Comparison of ENCODE assay signal across 23 cellular contexts in genomic region chr19:39192846-39193245, GRCh38. TPM values are rescaled to one million over a fixed set of nuclear protein-coding genes. Genes with fewer than 3 reads are reported as not detected.
DNase-seq lines count a peak whose midpoint lies in the region; ATAC-seq, FAIRE-seq and TF ChIP-seq lines count a peak whose summit lies in the region.
"Had no signal": no experiment of that assay in that cellular context is flagged by ENCODE, and none has a peak within 500 bp of the region (broad histone marks: within the 10 kb centered on the region; RNA-seq: fewer than 3 reads in every experiment).

No MANE protein-coding gene starts in this region.

- POLR2A ChIA-PET in MCF 10A (lab: Yijun Ruan, JAX) (no interaction called here), K562 (lab: Yijun Ruan, JAX) (no interaction called here)

- dilution Hi-C loops in mammary epithelial cell (cut with HindIII; ENCODE audit: low sequenced_read_pairs): no loop called here

- H3K9ac ChIP-seq in mammary epithelial cell (ENCODE audit: insufficient read depth, low read length): no peak overlapping the region
- no peak overlapping the region; a peak in 1 of 4 replicates for H3K9ac ChIP-seq in K562 (ENCODE audit: insufficient read depth in 1 of 2, low read depth in 2 of 2, low read length in 2 of 2)
- H3K9ac ChIP-seq: BLaER1 treated with 17β-estradiol and CSF1 and Interleukin-3, amounts not matched to agents 10 nM and 100 nM had no signal

- no peak overlapping the region for H3K27ac Mint-ChIP-seq in MCF 10A (ENCODE audit: low read depth, unreplicated experiment)
- no peak overlapping the region for H3K27ac Mint-ChIP-seq in stimulated activated naive B cell treated with anti-CD40 and anti-IgM and Interleukin-4, amounts not matched to agents 10 μg/mL and 1 μg/mL and 100 μg/mL, for 72 hours
- H3K27ac Mint-ChIP-seq in Calu3 (ENCODE audit: unreplicated experiment): no peak overlapping the region
- H3K27ac Mint-ChIP-seq: CD8-positive, alpha-beta T cell had no signal

- H3K9me3 ChIP-seq in mammary epithelial cell (replicated peaks; ENCODE audit: insufficient read depth, low read length) (no peaks in the 10 kb centered on the region), K562 (replicated peaks; ENCODE audit: control insufficient read depth, insufficient read depth, low read depth, low read length) (no peaks in the 10 kb centered on the region)
- H3K9me3 ChIP-seq: BLaER1 treated with 17β-estradiol and CSF1 and Interleukin-3, amounts not matched to agents 10 nM and 100 nM; MG63; Peyer's patch had no signal

- BruUV-seq in MCF 10A (replicated peaks; lab: Mats Ljungman, UMichigan) (no TSS peak), mammary epithelial cell (replicated peaks; lab: Mats Ljungman, UMichigan) (no TSS peak), K562 (replicated peaks; lab: Mats Ljungman, UMichigan) (no TSS peak), Calu3 (replicated peaks; lab: Mats Ljungman, UMichigan) (no TSS peak)

- peak; percentile 51 for DNase-seq in MCF 10A (ENCODE audit: unreplicated experiment)
- DNase-seq in mammary epithelial cell: no peak
- DNase-seq in K562 (ENCODE audit: extremely low read depth in 1 of 4, low spot score in 3 of 4): no peak
- peak; percentile 7 for DNase-seq in iris pigment epithelial cell (ENCODE audit: low read depth)
- DNase-seq in stimulated activated naive B cell treated with anti-CD40 and anti-IgM and Interleukin-4, amounts not matched to agents 10 μg/mL and 1 μg/mL and 100 μg/mL, for 72 hours: no peak
- DNase-seq in Calu3: no peak
- DNase-seq in NK-92 (lab: John Stamatoyannopoulos, UW; ENCODE audit: unreplicated experiment): no peak
- DNase-seq in AG08396 (ENCODE audit: low spot score): no peak
- DNase-seq: 8988T; CD8-positive, alpha-beta T cell; H9; MG63; NCI-H1092; NCI-H146; NCI-H2081; NCI-H2171 treated with DMSO at 0.1 percent for 48 hours; NCI-H446 treated with DMSO at 0.1 percent for 48 hours; NK-92 treated with Interleukin-12 subunit alpha and Interleukin-12 subunit beta, amount 100 ng/mL, for 24 hours; Peyer's patch had no signal

- H3K27ac ChIP-seq in mammary epithelial cell (ENCODE audit: insufficient read depth, low read depth, low read length): no peak overlapping the region
- no peak overlapping the region for H3K27ac ChIP-seq in K562 (ENCODE audit: extremely low read depth, low read depth, low read length)
- H3K27ac ChIP-seq: BLaER1 treated with 17β-estradiol and CSF1 and Interleukin-3, amounts not matched to agents 10 nM and 100 nM; Peyer's patch had no signal

- H3K4me1 ChIP-seq in mammary epithelial cell (ENCODE audit: insufficient read depth, low read length) (peaks cover 13% of the 10 kb centered on the region), K562 (replicated peaks in 1 of 2; ENCODE audit: control insufficient read depth in 2 of 2, insufficient read depth in 2 of 2, low read length in 2 of 2) (peaks cover 0 to 20% of the 10 kb centered on the region in 2 experiments; a peak in 3 of 5 replicates)

- H3K36me3 Mint-ChIP-seq in MCF 10A (ENCODE audit: insufficient read depth, unreplicated experiment) (peaks cover 5% of the 10 kb centered on the region), Calu3 (ENCODE audit: insufficient read depth, unreplicated experiment) (peaks cover 15% of the 10 kb centered on the region)
- no peaks in the 10 kb centered on the region for H3K36me3 Mint-ChIP-seq in stimulated activated naive B cell treated with anti-CD40 and anti-IgM and Interleukin-4, amounts not matched to agents 10 μg/mL and 1 μg/mL and 100 μg/mL, for 72 hours
- H3K36me3 Mint-ChIP-seq: CD8-positive, alpha-beta T cell had no signal

- no peak for ATAC-seq in K562
- ATAC-seq in stimulated activated naive B cell treated with anti-CD40 and anti-IgM and Interleukin-4, amounts not matched to agents 10 μg/mL and 1 μg/mL and 100 μg/mL, for 72 hours (replicated peaks): no peak
- ATAC-seq: CD8-positive, alpha-beta T cell; Right ventricle myocardium inferior had no signal

- H3K4me2 ChIP-seq in mammary epithelial cell (ENCODE audit: insufficient read depth, low read depth, low read length) (no peak overlapping the region), K562 (ENCODE audit: insufficient read depth, low read length) (no peak overlapping the region)

- peaks cover 18% of the 10 kb centered on the region for H3K4me1 Mint-ChIP-seq in MCF 10A (ENCODE audit: insufficient read depth, unreplicated experiment)
- H3K4me1 Mint-ChIP-seq in stimulated activated naive B cell treated with anti-CD40 and anti-IgM and Interleukin-4, amounts not matched to agents 10 μg/mL and 1 μg/mL and 100 μg/mL, for 72 hours: peaks cover 8 to 21% of the 10 kb centered on the region in 2 donors
- H3K4me1 Mint-ChIP-seq in Calu3 (ENCODE audit: low read depth, unreplicated experiment): peaks cover 35% of the 10 kb centered on the region

- H3K27me3 Mint-ChIP-seq in MCF 10A (ENCODE audit: insufficient read depth, unreplicated experiment): peaks cover 25% of the 10 kb centered on the region
- H3K27me3 Mint-ChIP-seq in stimulated activated naive B cell treated with anti-CD40 and anti-IgM and Interleukin-4, amounts not matched to agents 10 μg/mL and 1 μg/mL and 100 μg/mL, for 72 hours: peaks cover 41 to 59% of the 10 kb centered on the region in 2 donors
- H3K27me3 Mint-ChIP-seq in Calu3 (ENCODE audit: unreplicated experiment): peaks cover 13% of the 10 kb centered on the region

- H3K36me3 ChIP-seq in mammary epithelial cell (ENCODE audit: insufficient read depth, low read length) (no peaks in the 10 kb centered on the region), K562 (ENCODE audit: control insufficient read depth, insufficient read depth, low read length) (no peaks in the 10 kb centered on the region)
- H3K36me3 ChIP-seq: BLaER1 treated with 17β-estradiol and CSF1 and Interleukin-3, amounts not matched to agents 10 nM and 100 nM; MG63; Peyer's patch had no signal

- no peak for FAIRE-seq in K562 (lab: Jason Lieb, UNC)
- FAIRE-seq: G401.6 had no signal

- H3K4me3 ChIP-seq in mammary epithelial cell (replicated peaks in 1 of 3; ENCODE audit: insufficient read depth in 1 of 3, low read depth in 2 of 3, low read length in 3 of 3) (no peak overlapping the region), K562 (no peak overlapping the region)
- H3K4me3 ChIP-seq: BLaER1 treated with 17β-estradiol and CSF1 and Interleukin-3, amounts not matched to agents 10 nM and 100 nM; MG63; Peyer's patch had no signal

- 47% methylated on average over 2 of the region's 2 CpGs for WGBS in mammary epithelial cell (ENCODE audit: low coverage, missing lambda C conversion rate)
- WGBS in K562 (ENCODE audit: insufficient coverage, low coverage, missing lambda C conversion rate): 23% methylated on average over 2 of the region's 2 CpGs

- H3K27me3 ChIP-seq in mammary epithelial cell (ENCODE audit: insufficient read depth, low read length): peaks cover 6% of the 10 kb centered on the region
- peaks cover 3 to 24% of the 10 kb centered on the region in 2 experiments; a peak in 2 of 5 replicates for H3K27me3 ChIP-seq in K562 (ENCODE audit: control insufficient read depth in 2 of 2, insufficient read depth in 2 of 2, low read length in 2 of 2)

- TF ChIP-seq RAD21 in K562 (CRISPR knock-in tag; conservative IDR thresholded peaks at IDR 0.05 in 1 of 2, IDR thresholded peaks at IDR 0.05 in 1 of 2): no peak

- no peaks in the 10 kb centered on the region for H3K9me3 Mint-ChIP-seq in MCF 10A (ENCODE audit: unreplicated experiment)
- no peaks in the 10 kb centered on the region for H3K9me3 Mint-ChIP-seq in stimulated activated naive B cell treated with anti-CD40 and anti-IgM and Interleukin-4, amounts not matched to agents 10 μg/mL and 1 μg/mL and 100 μg/mL, for 72 hours
- H3K9me3 Mint-ChIP-seq in Calu3 (ENCODE audit: low read depth, unreplicated experiment): no peaks in the 10 kb centered on the region
- H3K9me3 Mint-ChIP-seq: CD8-positive, alpha-beta T cell; H9 had no signal

- H3K4me3 Mint-ChIP-seq in MCF 10A (ENCODE audit: unreplicated experiment): no peak overlapping the region
- no peak overlapping the region for H3K4me3 Mint-ChIP-seq in stimulated activated naive B cell treated with anti-CD40 and anti-IgM and Interleukin-4, amounts not matched to agents 10 μg/mL and 1 μg/mL and 100 μg/mL, for 72 hours
- H3K4me3 Mint-ChIP-seq in Calu3 (ENCODE audit: low read depth, unreplicated experiment): no peak overlapping the region
- H3K4me3 Mint-ChIP-seq: CD8-positive, alpha-beta T cell; H9 had no signal

- TF ChIP-seq POLR2A in K562 (conservative IDR thresholded peaks at IDR 0.05): no peak

- H3K9me1 ChIP-seq in K562 (ENCODE audit: control insufficient read depth, insufficient read depth, low read length): no peaks in the 10 kb centered on the region

- H4K20me1 ChIP-seq in mammary epithelial cell (ENCODE audit: insufficient read depth, low read length) (no peaks in the 10 kb centered on the region), K562 (replicated peaks; ENCODE audit: control insufficient read depth, insufficient read depth, low read length) (peaks cover 4% of the 10 kb centered on the region; the same call in 1 of the 2 replicates)

- TF ChIP-seq CTCF in MCF 10A (IDR thresholded peaks at IDR 0.05; ENCODE audit: unreplicated experiment): no peak
- no peak for TF ChIP-seq CTCF in mammary epithelial cell (conservative IDR thresholded peaks at IDR 0.05 in 1 of 2, IDR thresholded peaks at IDR 0.05 in 1 of 2; ENCODE audit: extremely low read depth in 1 of 2, insufficient read depth in 1 of 2, low read depth in 1 of 2, low read length in 2 of 2)
- no peak for TF ChIP-seq CTCF in K562 (IDR thresholded peaks at IDR 0.05 in 2 of 3, conservative IDR thresholded peaks at IDR 0.05 in 1 of 3; ENCODE audit: insufficient read depth in 2 of 3, low read depth in 1 of 3, low read length in 3 of 3)
- TF ChIP-seq CTCF in Calu3 (IDR thresholded peaks at IDR 0.05; ENCODE audit: unreplicated experiment): no peak

- intact Hi-C loops in MCF 10A (cut with micrococcal nuclease) (loop anchor here (10.0 kb wide), 1 partner anchor 132 kb away; the partner anchor contains the start of gene LRFN1), mammary epithelial cell (cut with micrococcal nuclease) (no loop called here), K562 (cut with micrococcal nuclease) (no loop called here), Calu3 (cut with micrococcal nuclease; ENCODE audit: unreplicated experiment) (loop anchor here (5.0 kb wide), 1 partner anchor 141 kb away; no protein-coding TSS in a partner anchor)

- CTCF ChIA-PET in MCF 10A (lab: Yijun Ruan, JAX): no interaction called here
- CTCF ChIA-PET in mammary epithelial cell (lab: Charles Lee; ENCODE audit: low non-redundant PET): no interaction called here
- CTCF ChIA-PET in K562 (lab: Yijun Ruan, JAX; ENCODE audit: low intra/inter-chr PET ratio): no interaction called here
- CTCF ChIA-PET in Calu3 (lab: Charles Lee): no interaction called here

- in situ Hi-C loops in mammary epithelial cell (cut with MboI; ENCODE audit: low sequenced_read_pairs in 2 of 2): no loop called here
- in situ Hi-C loops in K562 (cut with MboI): loop anchor here (5.0 kb wide), 1 partner anchor 71 kb away; no protein-coding TSS in a partner anchor

- no peak for TF ChIP-seq EP300 in K562 (IDR thresholded peaks at IDR 0.05; ENCODE audit: low read length)

- H3K79me2 ChIP-seq in mammary epithelial cell (ENCODE audit: insufficient read depth, low read length): no peaks in the 10 kb centered on the region
- H3K79me2 ChIP-seq in K562 (ENCODE audit: control insufficient read depth, insufficient read depth, low read length): no peaks in the 10 kb centered on the region

- H2AFZ ChIP-seq in mammary epithelial cell (ENCODE audit: low read depth, low read length): no peak overlapping the region
- H2AFZ ChIP-seq in K562 (ENCODE audit: low read depth, low read length): no peak overlapping the region

RNA-seq across cellular contexts. Expression of gene NCCRP1, which starts 3.9 kb away (rescaled TPM):
- total RNA-seq in MCF 10A (2022): not detected in 2 replicates
- total RNA-seq in mammary epithelial cell: under 1 TPM; 0.31 to 0.50 TPM
- polyA plus RNA-seq in mammary epithelial cell: 0.84 TPM
- polyA minus RNA-seq in mammary epithelial cell: 1.4 TPM
- not detected in 2 replicates for total RNA-seq in K562 (2011; cell fraction: chromatin; rRNA removed; ENCODE audit: low replicate concordance)
- total RNA-seq in K562 (2011; cell fraction: nucleolus; rRNA removed): not detected in 2 replicates
- total RNA-seq in K562 (2011; cell fraction: nucleoplasm; rRNA removed): not detected in 2 replicates
- not detected in 2 replicates for total RNA-seq in K562 (2014; rRNA removed)
- not detected in 2 replicates for total RNA-seq in K562 (2014; rRNA removed; fragmentation: Illumina TruSeq; extraction: Trizol)
- not detected in 2 replicates for total RNA-seq in K562 (2015; rRNA removed; fragmentation: Illumina TruSeq; extraction: Trizol)
- total RNA-seq in K562 (2021): 0.11 TPM in 1 of 2 replicates, not detected in the other
- 0.08 TPM in 1 of 2 replicates, not detected in the other for polyA plus RNA-seq in K562 (2011; rRNA removed)
- 0.06 and 0.07 TPM in 2 replicates for polyA plus RNA-seq in K562 (2011; cell fraction: cytosol; rRNA removed)
- not detected in 2 replicates for polyA plus RNA-seq in K562 (2011; cell fraction: nucleus; rRNA removed)
- polyA plus RNA-seq in K562 (2012): 0.07 TPM in 1 of 2 replicates, not detected in the other
- polyA plus RNA-seq in K562 (2014; fragmentation: Illumina TruSeq; extraction: Trizol): not detected in 2 replicates
- polyA plus RNA-seq in K562 (2014; fragmentation: Nextera tagmentation; extraction: Ambion mirVana): not detected
- polyA plus RNA-seq in K562 (2014; rRNA removed): 0.05 and 0.34 TPM in 2 replicates
- polyA minus RNA-seq in K562 (2011; rRNA and poly(A)+ RNA removed): not detected in 2 replicates
- polyA minus RNA-seq in K562 (2011; cell fraction: cytosol; rRNA and poly(A)+ RNA removed): not detected in 2 replicates
- polyA minus RNA-seq in K562 (2011; cell fraction: nucleus; rRNA and poly(A)+ RNA removed): not detected in 2 replicates
- total RNA-seq in Calu3 (2022): 2.0 and 2.1 TPM in 2 replicates
- total RNA-seq: CD8-positive, alpha-beta T cell; HT-29; Right ventricle myocardium inferior had no signal

RNA-seq across cellular contexts. Expression of gene SYCN, which starts 11.2 kb away (rescaled TPM):
- total RNA-seq in MCF 10A (2022) (not detected in 2 replicates), mammary epithelial cell (not detected), K562 (2014; rRNA removed) (not detected in 2 replicates), K562 (2014; rRNA removed; fragmentation: Illumina TruSeq; extraction: Trizol) (not detected in 2 replicates), K562 (2015; rRNA removed; fragmentation: Illumina TruSeq; extraction: Trizol) (not detected in 2 replicates), K562 (2021) (0.36 TPM in 1 of 2 replicates, not detected in the other), Calu3 (2022) (not detected in 2 replicates)
- polyA plus RNA-seq in mammary epithelial cell (not detected), K562 (2011; rRNA removed) (not detected in 2 replicates), K562 (2014; fragmentation: Illumina TruSeq; extraction: Trizol) (not detected in 2 replicates), K562 (2014; fragmentation: Nextera tagmentation; extraction: Ambion mirVana) (not detected), K562 (2014; rRNA removed) (not detected in 2 replicates)
- not detected for polyA minus RNA-seq in mammary epithelial cell
- total RNA-seq in K562 (2011; cell fraction: chromatin; rRNA removed; ENCODE audit: low replicate concordance): not detected in 2 replicates
- not detected in 2 replicates for total RNA-seq in K562 (2011; cell fraction: nucleolus; rRNA removed)
- not detected in 2 replicates for total RNA-seq in K562 (2011; cell fraction: nucleoplasm; rRNA removed)
- 0.13 TPM in 1 of 2 replicates, not detected in the other for polyA plus RNA-seq in K562 (2011; cell fraction: cytosol; rRNA removed)
- polyA plus RNA-seq in K562 (2011; cell fraction: nucleus; rRNA removed): not detected in 2 replicates
- 0.21 TPM in 1 of 2 replicates, not detected in the other for polyA plus RNA-seq in K562 (2012)
- not detected in 2 replicates for polyA minus RNA-seq in K562 (2011; rRNA and poly(A)+ RNA removed)
- not detected in 2 replicates for polyA minus RNA-seq in K562 (2011; cell fraction: cytosol; rRNA and poly(A)+ RNA removed)
- not detected in 2 replicates for polyA minus RNA-seq in K562 (2011; cell fraction: nucleus; rRNA and poly(A)+ RNA removed)
- total RNA-seq: CD8-positive, alpha-beta T cell; H9; HT-29; Peyer's patch; Right ventricle myocardium inferior had no signal

RNA-seq across cellular contexts. Expression of gene IFNL3, which starts 52.0 kb away (rescaled TPM):
- total RNA-seq in MCF 10A (2022) (not detected in 2 replicates), mammary epithelial cell (not detected), K562 (2014; rRNA removed) (not detected in 2 replicates), K562 (2014; rRNA removed; fragmentation: Illumina TruSeq; extraction: Trizol) (not detected in 2 replicates), K562 (2015; rRNA removed; fragmentation: Illumina TruSeq; extraction: Trizol) (not detected in 2 replicates), K562 (2021) (not detected in 2 replicates), Calu3 (2022) (not detected in 2 replicates)
- polyA plus RNA-seq in mammary epithelial cell (not detected), K562 (2011; rRNA removed) (not detected in 2 replicates), K562 (2014; fragmentation: Illumina TruSeq; extraction: Trizol) (not detected in 2 replicates), K562 (2014; fragmentation: Nextera tagmentation; extraction: Ambion mirVana) (not detected), K562 (2014; rRNA removed) (not detected in 2 replicates)
- polyA minus RNA-seq in mammary epithelial cell: not detected
- not detected in 2 replicates for total RNA-seq in K562 (2011; cell fraction: chromatin; rRNA removed; ENCODE audit: low replicate concordance)
- not detected in 2 replicates for total RNA-seq in K562 (2011; cell fraction: nucleolus; rRNA removed)
- not detected in 2 replicates for total RNA-seq in K562 (2011; cell fraction: nucleoplasm; rRNA removed)
- not detected in 2 replicates for polyA plus RNA-seq in K562 (2011; cell fraction: cytosol; rRNA removed)
- not detected in 2 replicates for polyA plus RNA-seq in K562 (2011; cell fraction: nucleus; rRNA removed)
- not detected in 2 replicates for polyA plus RNA-seq in K562 (2012)
- not detected in 2 replicates for polyA minus RNA-seq in K562 (2011; rRNA and poly(A)+ RNA removed)
- polyA minus RNA-seq in K562 (2011; cell fraction: cytosol; rRNA and poly(A)+ RNA removed): not detected in 2 replicates
- polyA minus RNA-seq in K562 (2011; cell fraction: nucleus; rRNA and poly(A)+ RNA removed): not detected in 2 replicates
- total RNA-seq: CD8-positive, alpha-beta T cell; H9; HT-29; Peyer's patch; Right ventricle myocardium inferior had no signal

RNA-seq across cellular contexts. Expression of gene IFNL4, which starts 55.8 kb away (rescaled TPM):
- total RNA-seq in MCF 10A (2022) (not detected in 2 replicates), mammary epithelial cell (not detected), K562 (2014; rRNA removed) (not detected in 2 replicates), K562 (2014; rRNA removed; fragmentation: Illumina TruSeq; extraction: Trizol) (not detected in 2 replicates), K562 (2015; rRNA removed; fragmentation: Illumina TruSeq; extraction: Trizol) (not detected in 2 replicates), K562 (2021) (not detected in 2 replicates), Calu3 (2022) (not detected in 2 replicates)
- polyA plus RNA-seq in mammary epithelial cell (not detected), K562 (2011; rRNA removed) (not detected in 2 replicates), K562 (2014; fragmentation: Illumina TruSeq; extraction: Trizol) (not detected in 2 replicates), K562 (2014; fragmentation: Nextera tagmentation; extraction: Ambion mirVana) (not detected), K562 (2014; rRNA removed) (not detected in 2 replicates)
- polyA minus RNA-seq in mammary epithelial cell: not detected
- total RNA-seq in K562 (2011; cell fraction: chromatin; rRNA removed; ENCODE audit: low replicate concordance): not detected in 2 replicates
- not detected in 2 replicates for total RNA-seq in K562 (2011; cell fraction: nucleolus; rRNA removed)
- total RNA-seq in K562 (2011; cell fraction: nucleoplasm; rRNA removed): not detected in 2 replicates
- polyA plus RNA-seq in K562 (2011; cell fraction: cytosol; rRNA removed): not detected in 2 replicates
- not detected in 2 replicates for polyA plus RNA-seq in K562 (2011; cell fraction: nucleus; rRNA removed)
- polyA plus RNA-seq in K562 (2012): not detected in 2 replicates
- not detected in 2 replicates for polyA minus RNA-seq in K562 (2011; rRNA and poly(A)+ RNA removed)
- not detected in 2 replicates for polyA minus RNA-seq in K562 (2011; cell fraction: cytosol; rRNA and poly(A)+ RNA removed)
- polyA minus RNA-seq in K562 (2011; cell fraction: nucleus; rRNA and poly(A)+ RNA removed): not detected in 2 replicates
- total RNA-seq: CD8-positive, alpha-beta T cell; H9; HT-29; Peyer's patch; Right ventricle myocardium inferior had no signal

Comparison
In these comparisons a context has a peak if more than half of its experiments do, and no peak if none do; other contexts are left out.
1. DNase-seq: peak in MCF 10A (single experiment) and iris pigment epithelial cell (single experiment); none in mammary epithelial cell (single experiment), K562 (0 of 4), stimulated activated naive B cell treated with anti-CD40 and anti-IgM and Interleukin-4, amounts not matched to agents 10 μg/mL and 1 μg/mL and 100 μg/mL, for 72 hours (single experiment), Calu3 (single experiment), NK-92 (single experiment) and AG08396 (single experiment).
2. intact Hi-C loops: an anchor here in MCF 10A (10.0 kb wide) and Calu3 (5.0 kb wide); none called in mammary epithelial cell and K562.